Comparison of ENCODE assay signal across 3 cellular contexts in genomic region chr1:82861749-82862148, GRCh38.
TF ChIP-seq lines count a peak whose summit lies in the region.

No MANE protein-coding gene starts in this region.

TF ChIP-seq in HepG2, 621 proteins besides CTCF, POLR2A, EP300 and RAD21 (continues in another document):
- TF ChIP-seq TFDP1 (CRISPR knock-in tag; IDR thresholded peaks at IDR 0.05; ENCODE audit: borderline replicate concordance) (no peak), SMC3 (IDR thresholded peaks at IDR 0.05; ENCODE audit: low read length) (no peak), MAFK (conservative IDR thresholded peaks at IDR 0.05 in 1 of 2, IDR thresholded peaks at IDR 0.05 in 1 of 2; ENCODE audit: low read length in 2 of 2) (peak; percentile 65 to 86), HOXA9 (CRISPR knock-in tag; IDR thresholded peaks at IDR 0.05; ENCODE audit: borderline replicate concordance) (no peak), MAFF (IDR thresholded peaks at IDR 0.05; ENCODE audit: low read depth, low read length) (peak; percentile 78), FOXO1 (CRISPR knock-in tag; IDR thresholded peaks at IDR 0.05) (no peak), ZNF407 (CRISPR knock-in tag; IDR thresholded peaks at IDR 0.05; ENCODE audit: not compliant biosample characterization) (no peak)

TF ChIP-seq in H1, 55 proteins besides CTCF, POLR2A, EP300 and RAD21:
- TF ChIP-seq RFX5 (IDR thresholded peaks at IDR 0.05; ENCODE audit: borderline replicate concordance, low read depth, low read length) (no peak), MAFK (IDR thresholded peaks at IDR 0.05; ENCODE audit: low read depth, low read length) (peak; percentile 15; the same call in 1 of the 2 replicates)
TF ChIP-seq in H1: peak in this region for 1.

TF ChIP-seq in HEK293T, 16 proteins besides CTCF, POLR2A, EP300 and RAD21:
- TF ChIP-seq SP1 (IDR thresholded peaks at IDR 0.05) = no peak
- TF ChIP-seq LEF1 (IDR thresholded peaks at IDR 0.05; ENCODE audit: borderline replicate concordance) = no peak
TF ChIP-seq in HEK293T: peak in this region for 0.
